18 cellular contexts compared by ENCODE assay signal in genomic region chr4:98624144-98624543, GRCh38. TPM values are rescaled to one million over a fixed set of nuclear protein-coding genes. Genes with fewer than 3 reads are reported as not detected.
DNase-seq lines count a peak whose midpoint lies in the region; ATAC-seq and TF ChIP-seq lines count a peak whose summit lies in the region.
"Had no signal": no experiment of that assay in that cellular context is flagged by ENCODE, and none has a peak within 500 bp of the region (broad histone marks: within the 10 kb centered on the region; RNA-seq: fewer than 3 reads in every experiment).

No MANE protein-coding gene starts in this region.

- POLR2A ChIA-PET in CD4-positive, alpha-beta T cell (lab: Charles Lee) = interaction anchor here (1.3 kb wide), 1 partner anchor 11 kb away, joined by 3 read pairs; no protein-coding TSS in a partner anchor

- H3K36me3 Mint-ChIP-seq in CD4-positive, alpha-beta T cell (ENCODE audit: low read depth) = no peaks in the 10 kb centered on the region
- H3K36me3 Mint-ChIP-seq in HFFc6 (ENCODE audit: low read depth) (peaks cover 10% of the 10 kb centered on the region), immature natural killer cell (no peaks in the 10 kb centered on the region)
- H3K36me3 Mint-ChIP-seq in activated T-helper 17 cell treated with anti-CD3 and anti-CD28 coated beads, Interleukin-2, amount 50 U/mL, for 72 hours (ENCODE audit: low read depth) = no peaks in the 10 kb centered on the region

- DNase-seq in CD4-positive, alpha-beta T cell = no peak
- no peak for DNase-seq in HFFc6
- DNase-seq in immature natural killer cell = no peak
- no peak for DNase-seq in sigmoid colon
- DNase-seq in SHP77 treated with DMSO at 0.1 percent for 48 hours (lab: John Stamatoyannopoulos, UW) = no peak
- no peak for DNase-seq in KG1 (lab: John Stamatoyannopoulos, UW)
- DNase-seq: C1 segment of cervical spinal cord, Caco-2, DMS153, NCI-H1417 treated with DMSO at 0.1 percent for 48 hours, NCI-H1930, NCI-H2171, NCI-H748 treated with DMSO at 0.1 percent for 48 hours, OCI-M1 had no signal

- H3K4me3 Mint-ChIP-seq in CD4-positive, alpha-beta T cell = no peak overlapping the region
- peak overlapping the region; percentile 8; the same call in 1 of the 2 replicates for H3K4me3 Mint-ChIP-seq in HFFc6
- H3K4me3 Mint-ChIP-seq in activated T-helper 17 cell treated with anti-CD3 and anti-CD28 coated beads, Interleukin-2, amount 50 U/mL, for 72 hours = peak overlapping the region; percentile 15
- H3K4me3 Mint-ChIP-seq in immature natural killer cell = peak overlapping the region in 3 of 5 donors; percentile 12 to 43 (median 33)

- peaks cover 72% of the 10 kb centered on the region for H3K4me1 Mint-ChIP-seq in CD4-positive, alpha-beta T cell (ENCODE audit: low read depth)
- H3K4me1 Mint-ChIP-seq in HFFc6 (ENCODE audit: low read depth) = peaks cover 91% of the 10 kb centered on the region
- peaks cover 45% of the 10 kb centered on the region for H3K4me1 Mint-ChIP-seq in activated T-helper 17 cell treated with anti-CD3 and anti-CD28 coated beads, Interleukin-2, amount 50 U/mL, for 72 hours
- H3K4me1 Mint-ChIP-seq in immature natural killer cell = peaks cover 51 to 64% of the 10 kb centered on the region in 2 donors

- no peaks in the 10 kb centered on the region for H3K27me3 Mint-ChIP-seq in CD4-positive, alpha-beta T cell
- H3K27me3 Mint-ChIP-seq in HFFc6 (ENCODE audit: insufficient read depth) (peaks cover 3% of the 10 kb centered on the region), immature natural killer cell (ENCODE audit: low read depth in 3 of 3) (peaks cover 0 to 2% (median 0%) of the 10 kb centered on the region in 3 donors)
- H3K27me3 Mint-ChIP-seq in activated T-helper 17 cell treated with anti-CD3 and anti-CD28 coated beads, Interleukin-2, amount 50 U/mL, for 72 hours = no peaks in the 10 kb centered on the region

- no peak for TF ChIP-seq CTCF in CD4-positive, alpha-beta T cell (IDR thresholded peaks at IDR 0.05)
- TF ChIP-seq CTCF in HFFc6 (IDR thresholded peaks at IDR 0.05) (no peak), sigmoid colon (IDR thresholded peaks at IDR 0.05) (no peak)

- H3K27ac Mint-ChIP-seq in CD4-positive, alpha-beta T cell = peak overlapping the region; percentile 23
- H3K27ac Mint-ChIP-seq in HFFc6 (peak overlapping the region; percentile 76), immature natural killer cell (peak overlapping the region in 2 of 6 donors; percentile 21 to 62)
- no peak overlapping the region for H3K27ac Mint-ChIP-seq in activated T-helper 17 cell treated with anti-CD3 and anti-CD28 coated beads, Interleukin-2, amount 50 U/mL, for 72 hours

- no peaks in the 10 kb centered on the region for H3K9me3 Mint-ChIP-seq in CD4-positive, alpha-beta T cell
- H3K9me3 Mint-ChIP-seq in HFFc6 (peaks cover 4% of the 10 kb centered on the region), immature natural killer cell (no peaks in the 10 kb centered on the region)
- H3K9me3 Mint-ChIP-seq in activated T-helper 17 cell treated with anti-CD3 and anti-CD28 coated beads, Interleukin-2, amount 50 U/mL, for 72 hours = no peaks in the 10 kb centered on the region

- no peak for TF ChIP-seq POLR2A in sigmoid colon (IDR thresholded peaks at IDR 0.05)

- H3K4me3 ChIP-seq in sigmoid colon = no peak overlapping the region
- H3K4me3 ChIP-seq: K562, SJSA1 had no signal

- no peaks in the 10 kb centered on the region for H3K36me3 ChIP-seq in sigmoid colon
- H3K36me3 ChIP-seq: SJSA1 had no signal

- H3K4me1 ChIP-seq in sigmoid colon = peaks cover 0 to 38% (median 36%) of the 10 kb centered on the region in 4 donors

- no peak for TF ChIP-seq EP300 in sigmoid colon (IDR thresholded peaks at IDR 0.05)

- intact Hi-C loops in CD4-positive, alpha-beta T cell (cut with DNase I, micrococcal nuclease) = no loop called here
- intact Hi-C loops in sigmoid colon (cut with DNase I) = no loop called here

- ATAC-seq in CD4-positive, alpha-beta T cell (ENCODE audit: poor library complexity) = no peak
- ATAC-seq in activated T-helper 17 cell treated with anti-CD3 and anti-CD28 coated beads, Interleukin-2, amount 50 U/mL, for 72 hours (replicated peaks) = no peak
- ATAC-seq: K562 had no signal

- no peaks in the 10 kb centered on the region for H3K9me3 ChIP-seq in CD4-positive, alpha-beta T cell (ENCODE audit: control insufficient read depth, low read length)
- no peaks in the 10 kb centered on the region for H3K9me3 ChIP-seq in sigmoid colon
- H3K9me3 ChIP-seq: Caco-2 had no signal

- CTCF ChIA-PET in CD4-positive, alpha-beta T cell (lab: Charles Lee) = interaction anchor here (2.0 kb wide), 1 partner anchor 21 kb away, joined by 5 read pairs; no protein-coding TSS in a partner anchor

- H3K27me3 ChIP-seq in CD4-positive, alpha-beta T cell (ENCODE audit: control insufficient read depth, insufficient read depth, low read length) = no peaks in the 10 kb centered on the region
- no peaks in the 10 kb centered on the region for H3K27me3 ChIP-seq in sigmoid colon
- H3K27me3 ChIP-seq: SJSA1 had no signal

- no peak overlapping the region for H3K27ac ChIP-seq in CD4-positive, alpha-beta T cell (ENCODE audit: low read depth, low read length)
- H3K27ac ChIP-seq in sigmoid colon = no peak overlapping the region
- H3K27ac ChIP-seq: RWPE1, SJSA1 had no signal

- WGBS in sigmoid colon, 2 donors = 86 to 90% methylated on average over 2 of the region's 2 CpGs

RNA-seq across cellular contexts. Expression of gene TSPAN5, which starts 34.3 kb away (rescaled TPM):
- total RNA-seq in CD4-positive, alpha-beta T cell = 1 to 10 TPM; 1.8 to 2.8 TPM
- total RNA-seq in HFFc6 (2021; fragmentation: NEBNext Ultra II Directional; extraction: Animal tissue kit (Norgen Biotek cat#: 25700)) = 10 to 100 TPM; 59.6 to 75.4 (median 67.6) TPM
- total RNA-seq in activated T-helper 17 cell treated with anti-CD3 and anti-CD28 coated beads, Interleukin-2, amount 50 U/mL, for 72 hours = 10 to 100 TPM; 17.8 to 19.0 TPM
- 10 to 100 TPM; 21.9 to 37.8 (median 27.2) TPM for polyA plus RNA-seq in immature natural killer cell
- 10 to 100 TPM; 11.2 to 18.6 (median 13.5) TPM for total RNA-seq in sigmoid colon
- polyA plus RNA-seq in sigmoid colon = 1 to 10 TPM; 1.2 to 4.4 (median 1.8) TPM
